16 cellular contexts compared by ENCODE assay signal in genomic region chr5:145407300-145408047, GRCh38.
DNase-seq lines count a peak whose midpoint lies in the region; ATAC-seq and TF ChIP-seq lines count a peak whose summit lies in the region.
"Had no signal": no experiment of that assay in that cellular context is flagged by ENCODE, and none has a peak within 500 bp of the region (broad histone marks: within the 10 kb centered on the region; RNA-seq: fewer than 3 reads in every experiment).

No MANE protein-coding gene starts in this region.

- H3K4me2 ChIP-seq in KMS-11 = peak overlapping the region; percentile 41

- H2AFZ ChIP-seq in KMS-11 (ENCODE audit: low read depth) = 0 out of 2 replicates have a peak overlapping the region, but pooled peaks have one; percentile 2
- H2AFZ ChIP-seq: parathyroid adenoma had no signal

- no peaks in the 10 kb centered on the region for H3K27me3 ChIP-seq in KMS-11 (ENCODE audit: insufficient read depth, low read depth)
- H3K27me3 ChIP-seq in breast epithelium = no peaks in the 10 kb centered on the region
- H3K27me3 ChIP-seq: BE2C had no signal

- H3K36me3 ChIP-seq in KMS-11 (ENCODE audit: insufficient read depth) = no peaks in the 10 kb centered on the region
- no peaks in the 10 kb centered on the region for H3K36me3 ChIP-seq in breast epithelium
- H3K36me3 ChIP-seq: BE2C had no signal

- ATAC-seq in GM18909 (IDR thresholded peaks at IDR 0.05; ENCODE audit: poor library complexity, unreplicated experiment) (peak; percentile 43), GM21723 (IDR thresholded peaks at IDR 0.05; ENCODE audit: unreplicated experiment) (peak; percentile 52), HG03045 (IDR thresholded peaks at IDR 0.05; ENCODE audit: unreplicated experiment) (peak; percentile 75)
- ATAC-seq: mucosa of descending colon, SK-N-SH treated with all-trans-retinoic acid at 6 μM for 48 hours had no signal

- H3K79me2 ChIP-seq in KMS-11 (ENCODE audit: insufficient read depth, low read depth) = no peaks in the 10 kb centered on the region
- H3K79me2 ChIP-seq: parathyroid adenoma had no signal

- no peak for TF ChIP-seq POLR2A in breast epithelium (IDR thresholded peaks at IDR 0.05)

- no peak overlapping the region for H3K9ac ChIP-seq in KMS-11
- H3K9ac ChIP-seq: parathyroid adenoma had no signal

- intact Hi-C loops in breast epithelium (cut with DNase I; ENCODE audit: low total_unique reads) = no loop called here

- peak overlapping the region; percentile 51 for H3K27ac ChIP-seq in KMS-11
- no peak overlapping the region for H3K27ac ChIP-seq in breast epithelium
- H3K27ac ChIP-seq: parathyroid adenoma had no signal

- no peak for DNase-seq in breast epithelium (ENCODE audit: low spot score in 2 of 2)
- no peak for DNase-seq in kidney tubule cell (ENCODE audit: low spot score)
- DNase-seq in NK-92 (lab: John Stamatoyannopoulos, UW; ENCODE audit: unreplicated experiment) = no peak
- DNase-seq in ecto neural progenitor cell (ENCODE audit: low spot score) = no peak
- DNase-seq: activated B cell treated with CpG ODN at 0.5 μM for 24 hours, BE2C, kidney, mucosa of descending colon, NCI-H2227 treated with DMSO at 0.1 percent for 48 hours, substantia nigra had no signal

- H4K20me1 ChIP-seq in KMS-11 (ENCODE audit: insufficient read depth) = no peaks in the 10 kb centered on the region

- peaks cover 12 to 66% of the 10 kb centered on the region in 2 donors for H3K9me3 ChIP-seq in breast epithelium
- H3K9me3 ChIP-seq: BE2C had no signal

- H3K4me1 ChIP-seq in KMS-11 (ENCODE audit: low read depth, poor library complexity, severe bottlenecking) (peaks cover 29% of the 10 kb centered on the region), breast epithelium (no peaks in the 10 kb centered on the region)
- H3K4me1 ChIP-seq: BE2C, parathyroid adenoma had no signal

- H3K4me3 ChIP-seq in KMS-11 (IDR thresholded peaks at IDR 0.05; ENCODE audit: insufficient read depth, low read depth, low read length) (no peak overlapping the region), breast epithelium (no peak overlapping the region)
- H3K4me3 ChIP-seq: mucosa of descending colon had no signal

- TF ChIP-seq CTCF in KMS-11 (conservative IDR thresholded peaks at IDR 0.05; ENCODE audit: low read depth, low read length) = no peak
- no peak for TF ChIP-seq CTCF in breast epithelium (IDR thresholded peaks at IDR 0.05)
